ENCODE assay signal across 10 cellular contexts in genomic region chr5:171272996-171273970, GRCh38. TPM values are rescaled to one million over a fixed set of nuclear protein-coding genes. Genes with fewer than 3 reads are reported as not detected.
DNase-seq lines count a peak whose midpoint lies in the region; TF ChIP-seq lines count a peak whose summit lies in the region.
"Had no signal": no experiment of that assay in that cellular context is flagged by ENCODE, and none has a peak within 500 bp of the region (broad histone marks: within the 10 kb centered on the region; RNA-seq: fewer than 3 reads in every experiment).

No MANE protein-coding gene starts in this region.

- peaks cover 6% of the 10 kb centered on the region for H3K4me1 Mint-ChIP-seq in nephron progenitor cell

- H3K79me2 ChIP-seq in Karpas-422 (ENCODE audit: low read length), result no peaks in the 10 kb centered on the region

- no peaks in the 10 kb centered on the region for H3K36me3 ChIP-seq in Karpas-422 (ENCODE audit: insufficient read depth, low read length)
- H3K36me3 ChIP-seq in adipocyte (ENCODE audit: control insufficient read depth, insufficient read depth, low read length, severe bottlenecking), result no peaks in the 10 kb centered on the region
- H3K36me3 ChIP-seq: BLaER1 treated with 17β-estradiol and CSF1 and Interleukin-3, amounts not matched to agents 10 nM and 100 nM had no signal

- H3K27me3 ChIP-seq in Karpas-422 (ENCODE audit: low read length), result no peaks in the 10 kb centered on the region
- H3K27me3 ChIP-seq in adipocyte (replicated peaks; ENCODE audit: control insufficient read depth, insufficient read depth, low read length), result no peaks in the 10 kb centered on the region
- H3K27me3 ChIP-seq: BLaER1 treated with 17β-estradiol and CSF1 and Interleukin-3, amounts not matched to agents 10 nM and 100 nM had no signal

- H3K4me2 ChIP-seq in Karpas-422 (ENCODE audit: low read depth, low read length, poor library complexity, severe bottlenecking), result no peak overlapping the region
- H3K4me2 ChIP-seq: BLaER1 treated with 17β-estradiol and CSF1 and Interleukin-3, amounts not matched to agents 10 nM and 100 nM had no signal

- no peak overlapping the region for H3K4me3 Mint-ChIP-seq in nephron progenitor cell

- H3K36me3 Mint-ChIP-seq in nephron progenitor cell (ENCODE audit: low read depth), result no peaks in the 10 kb centered on the region

- H3K4me1 ChIP-seq in Karpas-422 (ENCODE audit: low read length), result no peaks in the 10 kb centered on the region
- peaks cover 21% of the 10 kb centered on the region for H3K4me1 ChIP-seq in adipocyte (ENCODE audit: control insufficient read depth, insufficient read depth, low read length)
- H3K4me1 ChIP-seq: psoas muscle had no signal

- H3K9ac ChIP-seq in Karpas-422 (ENCODE audit: low read length) (no peak overlapping the region), adipocyte (ENCODE audit: low read length) (no peak overlapping the region)
- H3K9ac ChIP-seq: BLaER1 treated with 17β-estradiol and CSF1 and Interleukin-3, amounts not matched to agents 10 nM and 100 nM had no signal

- no peaks in the 10 kb centered on the region for H3K9me3 ChIP-seq in Karpas-422 (ENCODE audit: low read length)
- no peaks in the 10 kb centered on the region for H3K9me3 ChIP-seq in adipocyte (ENCODE audit: control insufficient read depth, low read length)
- H3K9me3 ChIP-seq: psoas muscle had no signal

- H2AFZ ChIP-seq in Karpas-422 (ENCODE audit: low read length), result no peak overlapping the region

- peak; percentile 32 for TF ChIP-seq CTCF in nephron progenitor cell (IDR thresholded peaks at IDR 0.05)

- no peak overlapping the region for H3K4me3 ChIP-seq in Karpas-422 (ENCODE audit: low read length)
- no peak overlapping the region for H3K4me3 ChIP-seq in adipocyte (ENCODE audit: low read length)
- H3K4me3 ChIP-seq: BLaER1 treated with 17β-estradiol and CSF1 and Interleukin-3, amounts not matched to agents 10 nM and 100 nM; psoas muscle had no signal

- no peaks in the 10 kb centered on the region for H3K27me3 Mint-ChIP-seq in nephron progenitor cell (ENCODE audit: low read depth, poor library complexity)

- DNase-seq in NCI-H748 (lab: John Stamatoyannopoulos, UW; ENCODE audit: unreplicated experiment), result peak; percentile 25
- no peak for DNase-seq in NCI-H748 treated with DMSO at 0.1 percent for 48 hours (lab: John Stamatoyannopoulos, UW)
- DNase-seq in Karpas-422, result peak; percentile 76
- peak; percentile 51 for DNase-seq in adipocyte (ENCODE audit: low read depth)
- peak; percentile 10 for DNase-seq in nephron progenitor cell
- DNase-seq in CD1c-positive myeloid dendritic cell (ENCODE audit: extremely low spot score), result no peak
- no peak for DNase-seq in NCI-H2029 (lab: John Stamatoyannopoulos, UW)
- DNase-seq in hepatic stellate cell (ENCODE audit: low spot score), result no peak
- DNase-seq: psoas muscle had no signal

- H3K9me3 Mint-ChIP-seq in nephron progenitor cell, result no peaks in the 10 kb centered on the region

- no peaks in the 10 kb centered on the region for H4K20me1 ChIP-seq in Karpas-422 (ENCODE audit: insufficient read depth, low read depth, low read length)
- H4K20me1 ChIP-seq: BLaER1 treated with 17β-estradiol and CSF1 and Interleukin-3, amounts not matched to agents 10 nM and 100 nM had no signal

- H3K9me2 ChIP-seq in Karpas-422 (replicated peaks; ENCODE audit: insufficient read depth, low read length), result no peaks in the 10 kb centered on the region

- H3K27ac ChIP-seq in Karpas-422 (ENCODE audit: low read length), result no peak overlapping the region
- H3K27ac ChIP-seq: BLaER1 treated with 17β-estradiol and CSF1 and Interleukin-3, amounts not matched to agents 10 nM and 100 nM; psoas muscle had no signal

- H3K27ac Mint-ChIP-seq in nephron progenitor cell, result no peak overlapping the region

RNA-seq across cellular contexts. Expression of gene TLX3, which starts 35.8 kb away (rescaled TPM):
- total RNA-seq in Karpas-422 (2014; rRNA removed; shearing (Covaris generic); ENCODE audit: low replicate concordance), result not detected in 2 replicates
- total RNA-seq: psoas muscle had no signal

Comparison
In these comparisons a context has a peak if more than half of its experiments do, and no peak if none do; other contexts are left out.
1. DNase-seq: peak in NCI-H748 (single experiment), Karpas-422 (single experiment), adipocyte (single experiment) and nephron progenitor cell (single experiment); none in NCI-H748 treated with DMSO at 0.1 percent for 48 hours (single experiment), CD1c-positive myeloid dendritic cell (single experiment), NCI-H2029 (single experiment) and hepatic stellate cell (single experiment).